8 cellular contexts compared by ENCODE assay signal in genomic region chr17:42744283-42744805, GRCh38. TPM values are rescaled to one million over a fixed set of nuclear protein-coding genes. Genes with fewer than 3 reads are reported as not detected.
DNase-seq lines count a peak whose midpoint lies in the region; ATAC-seq and TF ChIP-seq lines count a peak whose summit lies in the region.

No MANE protein-coding gene starts in this region.

- no peaks in the 10 kb centered on the region for H3K27me3 ChIP-seq in CD4-positive, alpha-beta T cell (ENCODE audit: control insufficient read depth, insufficient read depth, low read length)
- H3K27me3 ChIP-seq in ovary, result no peaks in the 10 kb centered on the region
- peaks cover 4% of the 10 kb centered on the region for H3K27me3 ChIP-seq in thymus (ENCODE audit: control insufficient read depth, insufficient read depth)

- CTCF ChIA-PET in CD4-positive, alpha-beta T cell (lab: Charles Lee), result no interaction called here

- H3K9me3 ChIP-seq in CD4-positive, alpha-beta T cell (ENCODE audit: control insufficient read depth, low read length), result no peaks in the 10 kb centered on the region
- H3K9me3 ChIP-seq in ovary, result no peaks in the 10 kb centered on the region
- no peaks in the 10 kb centered on the region for H3K9me3 ChIP-seq in thymus (ENCODE audit: control insufficient read depth)

- intact Hi-C loops in CD4-positive, alpha-beta T cell (cut with DNase I, micrococcal nuclease), result loop anchor here in 1 of 2 experiments (2.0 to 5.0 kb wide), 2 partner anchors 28 to 62 kb away; partner anchors contain the start of genes CCR10, CNTNAP1 and VPS25
- intact Hi-C loops in ovary (cut with DNase I), result loop anchor here in 1 of 4 donors (10.0 kb wide), 1 partner anchor 60 kb away; the partner anchor contains the start of genes CCR10 and CNTNAP1

- TF ChIP-seq CTCF in CD4-positive, alpha-beta T cell (IDR thresholded peaks at IDR 0.05), result no peak
- TF ChIP-seq CTCF in ovary (IDR thresholded peaks at IDR 0.05), result no peak

- peak; percentile 20 to 66 (median 43) for DNase-seq in CD4-positive, alpha-beta T cell
- peak; percentile 40 to 64 (median 54) for DNase-seq in activated naive CD4-positive, alpha-beta T cell (lab: John Stamatoyannopoulos, UW)
- DNase-seq in globus pallidus (ENCODE audit: low spot score) (peak; percentile 57), ovary (peak in 4 of 5 donors; percentile 59 to 80 (median 68))

- peak overlapping the region; percentile 96 for H3K4me3 Mint-ChIP-seq in CD4-positive, alpha-beta T cell

- POLR2A ChIA-PET in CD4-positive, alpha-beta T cell (lab: Charles Lee), result interaction anchor here (1.0 to 1.1 kb wide), 4 partner anchors 17 to 136 kb away, joined by 3 to 4 read pairs (median 3); no protein-coding TSS in a partner anchor

- peak overlapping the region; percentile 94 for H3K4me3 ChIP-seq in ovary
- H3K4me3 ChIP-seq in thymus (ENCODE audit: low read length), result peak overlapping the region; percentile 97

- no peaks in the 10 kb centered on the region for H3K36me3 ChIP-seq in ovary
- H3K36me3 ChIP-seq in thymus (ENCODE audit: control insufficient read depth, insufficient read depth), result peaks cover 3% of the 10 kb centered on the region

- H3K4me1 ChIP-seq in ovary (ENCODE audit: insufficient read depth) (peaks cover 12% of the 10 kb centered on the region), thymus (ENCODE audit: control insufficient read depth, insufficient read depth, low read length) (peaks cover 5% of the 10 kb centered on the region)

- ATAC-seq in CD4-positive, alpha-beta T cell (ENCODE audit: poor library complexity), result peak; percentile 56
- ATAC-seq in GM19351 (IDR thresholded peaks at IDR 0.05; ENCODE audit: unreplicated experiment) (peak; percentile 37), HG03520 (IDR thresholded peaks at IDR 0.05; ENCODE audit: unreplicated experiment) (peak; percentile 33)

- H3K9me3 Mint-ChIP-seq in CD4-positive, alpha-beta T cell, result no peaks in the 10 kb centered on the region

- peak overlapping the region; percentile 77 for H3K27ac ChIP-seq in CD4-positive, alpha-beta T cell (ENCODE audit: low read depth, low read length)
- H3K27ac ChIP-seq in ovary (peak overlapping the region; percentile 89 to 95), thymus (ENCODE audit: low read depth) (peak overlapping the region; percentile 96)

- 1% methylated on average over 27 to 32 of the region's 32 CpGs for WGBS in ovary, 3 donors
- 2% methylated on average over 32 of the region's 32 CpGs for WGBS in thymus

- peaks cover 26% of the 10 kb centered on the region for H3K4me1 Mint-ChIP-seq in CD4-positive, alpha-beta T cell (ENCODE audit: low read depth)

- peak overlapping the region; percentile 91 for H3K27ac Mint-ChIP-seq in CD4-positive, alpha-beta T cell

- no peak for TF ChIP-seq POLR2A in ovary (IDR thresholded peaks at IDR 0.05)

- H3K36me3 Mint-ChIP-seq in CD4-positive, alpha-beta T cell (ENCODE audit: low read depth), result peaks cover 6% of the 10 kb centered on the region

- H3K27me3 Mint-ChIP-seq in CD4-positive, alpha-beta T cell, result peaks cover 4% of the 10 kb centered on the region

- no peak for TF ChIP-seq EP300 in ovary (IDR thresholded peaks at IDR 0.05)

TF ChIP-seq in PFSK-1, 5 proteins besides CTCF, POLR2A, EP300 and RAD21:
- TF ChIP-seq FOXP2 (optimal IDR thresholded peaks at IDR 0.05; ENCODE audit: borderline replicate concordance, extremely low read depth, extremely low read length, insufficient read depth) (no peak), REST (IDR thresholded peaks at IDR 0.05; ENCODE audit: insufficient read depth in 1 of 2, low read depth in 2 of 2, low read length in 2 of 2) (no peak), POLR2AphosphoS5 (IDR thresholded peaks at IDR 0.05; ENCODE audit: low read depth, low read length) (no peak), SIN3A (IDR thresholded peaks at IDR 0.05; ENCODE audit: borderline replicate concordance, insufficient read depth, low read length) (0 out of 2 replicates have a peak, but pooled peaks have one; percentile 35), TAF1 (IDR thresholded peaks at IDR 0.05; ENCODE audit: borderline replicate concordance, insufficient read depth, low read length) (no peak)

RNA-seq across cellular contexts. Expression of gene EZH1, which starts 0.5 kb away (rescaled TPM):
- total RNA-seq in CD4-positive, alpha-beta T cell, result 10 to 100 TPM; 73.3 to 76.1 TPM
- 15.8 TPM for polyA plus RNA-seq in PFSK-1 (2012; ENCODE audit: insufficient read length, low read depth)
- 10 to 100 TPM; 32.9 to 83.4 (median 67.8) TPM for total RNA-seq in ovary
- polyA plus RNA-seq in ovary, result 10 to 100 TPM; 45.1 to 95.2 TPM
- polyA plus RNA-seq in thymus, result 38.8 TPM

RNA-seq across cellular contexts. Expression of gene RAMP2, which starts 16.7 kb away (rescaled TPM):
- not detected for total RNA-seq in CD4-positive, alpha-beta T cell
- not detected for polyA plus RNA-seq in PFSK-1 (2012; ENCODE audit: insufficient read length, low read depth)
- total RNA-seq in ovary, result 10 to 100 TPM in 6 of 7 donors, 1 to 10 TPM in 1; 4.4 to 53.7 (median 19.6) TPM
- 10 to 100 TPM; 39.6 to 98.5 TPM for polyA plus RNA-seq in ovary
- 22.1 TPM for polyA plus RNA-seq in thymus

RNA-seq across cellular contexts. Expression of gene VPS25, which starts 28.9 kb away (rescaled TPM):
- 10 to 100 TPM; 40.6 to 45.7 TPM for total RNA-seq in CD4-positive, alpha-beta T cell
- 106 TPM for polyA plus RNA-seq in PFSK-1 (2012; ENCODE audit: insufficient read length, low read depth)
- total RNA-seq in ovary, result 10 to 100 TPM; 33.7 to 49.1 (median 35.8) TPM
- polyA plus RNA-seq in ovary (10 to 100 TPM; 49.0 to 56.5 TPM), thymus (58.3 TPM)

RNA-seq across cellular contexts. Expression of gene WNK4, which starts 36.1 kb away (rescaled TPM):
- under 1 TPM; 0.42 to 0.74 TPM for total RNA-seq in CD4-positive, alpha-beta T cell
- polyA plus RNA-seq in PFSK-1 (2012; ENCODE audit: insufficient read length, low read depth), result 2.7 TPM
- total RNA-seq in ovary, result 10 to 100 TPM in 1 of 7 donors, 1 to 10 TPM in 6; 1.5 to 11.9 (median 3.4) TPM
- 1 to 10 TPM; 1.1 to 1.5 TPM for polyA plus RNA-seq in ovary
- 0.11 TPM for polyA plus RNA-seq in thymus

RNA-seq across cellular contexts. Expression of gene COA3, which starts 54.2 kb away (rescaled TPM):
- 1 to 10 TPM; 4.0 to 4.5 TPM for total RNA-seq in CD4-positive, alpha-beta T cell
- polyA plus RNA-seq in PFSK-1 (2012; ENCODE audit: insufficient read length, low read depth), result 70.9 TPM
- 10 to 100 TPM; 49.1 to 78.2 (median 62.9) TPM for total RNA-seq in ovary
- polyA plus RNA-seq in ovary (10 to 100 TPM; 77.6 to 80.0 TPM), thymus (95.5 TPM)

Comparison
In these comparisons a context has a peak if more than half of its experiments do, and no peak if none do; other contexts are left out.
1. Peak in every context shown above with its lines: DNase-seq, ATAC-seq, H3K4me3 ChIP-seq and H3K27ac ChIP-seq.
2. RNA of gene RAMP2, which starts 16.7 kb away (total RNA-seq): 4.4 to 53.7 TPM in ovary; not detected in CD4-positive, alpha-beta T cell; every median in the first group is over 4 times any median in the second.